ENCODE assay signal across 8 cellular contexts in genomic region chr14:74941676-74942097, GRCh38. TPM values are rescaled to one million over a fixed set of nuclear protein-coding genes. Genes with fewer than 3 reads are reported as not detected.
DNase-seq lines count a peak whose midpoint lies in the region; ATAC-seq and TF ChIP-seq lines count a peak whose summit lies in the region.

No MANE protein-coding gene starts in this region.

- TF ChIP-seq POLR2A in vagina (IDR thresholded peaks at IDR 0.05) = no peak

- no peaks in the 10 kb centered on the region for H3K9me3 ChIP-seq in vagina

- TF ChIP-seq CTCF in fibroblast of mammary gland (conservative IDR thresholded peaks at IDR 0.05; ENCODE audit: control insufficient read depth, insufficient read depth, low read depth, low read length) (no peak), vagina (IDR thresholded peaks at IDR 0.05) (no peak)

- H3K36me3 ChIP-seq in vagina = no peaks in the 10 kb centered on the region

- peak overlapping the region; percentile 77 for H3K27ac ChIP-seq in vagina

- ATAC-seq in GM19043 (IDR thresholded peaks at IDR 0.05; ENCODE audit: low read depth, unreplicated experiment) (peak; percentile 50), HG03095 (IDR thresholded peaks at IDR 0.05; ENCODE audit: unreplicated experiment) (no peak)

- intact Hi-C loops in posterior vena cava (cut with DNase I) = no loop called here
- intact Hi-C loops in vagina (cut with DNase I) = no loop called here

- peaks cover 49% of the 10 kb centered on the region for H3K4me1 ChIP-seq in vagina

- DNase-seq in M059J (ENCODE audit: low read depth) (peak; percentile 32), fibroblast of mammary gland (ENCODE audit: low read depth) (peak; percentile 52), posterior vena cava (ENCODE audit: low spot score) (peak; percentile 90), vagina (ENCODE audit: extremely low spot score in 2 of 2) (no peak), NCI-H510A (lab: John Stamatoyannopoulos, UW) (no peak)
- DNase-seq in activated CD8-positive, alpha-beta memory T cell treated with anti-CD3 and anti-CD28 coated beads, Interleukin-2, amount 50 U/mL, for 4 hours = peak; percentile 66

- H3K4me3 ChIP-seq in fibroblast of mammary gland (ENCODE audit: control insufficient read depth, low read depth, low read length) (no peak overlapping the region), vagina (no peak overlapping the region)

- H3K27me3 ChIP-seq in vagina = no peaks in the 10 kb centered on the region

RNA-seq across cellular contexts. Expression of gene PGF, which starts 13.7 kb away (rescaled TPM):
- 9.3 and 11.7 TPM in 2 replicates for total RNA-seq in M059J (2014; rRNA removed; shearing (Covaris generic))
- total RNA-seq in posterior vena cava (10 to 100 TPM in 1 of 2 donors, 1 to 10 TPM in 1; 7.7 to 11.2 TPM), vagina (8.3 TPM)

RNA-seq across cellular contexts. Expression of gene RPS6KL1, which starts 18.6 kb away (rescaled TPM):
- total RNA-seq in M059J (2014; rRNA removed; shearing (Covaris generic)) = not detected in 2 replicates
- 10 to 100 TPM in 1 of 2 donors, 1 to 10 TPM in 1; 9.6 to 17.0 TPM for total RNA-seq in posterior vena cava
- 2.0 TPM for total RNA-seq in vagina

RNA-seq across cellular contexts. Expression of gene DLST, which starts 60.0 kb away (rescaled TPM):
- total RNA-seq in M059J (2014; rRNA removed; shearing (Covaris generic)) = 28.5 and 36.1 TPM in 2 replicates
- 10 to 100 TPM; 70.4 to 85.0 TPM for total RNA-seq in posterior vena cava
- total RNA-seq in vagina = 109 TPM

Comparison
In these comparisons a context has a peak if more than half of its experiments do, and no peak if none do; other contexts are left out.
1. DNase-seq: peak in M059J (single experiment), activated CD8-positive, alpha-beta memory T cell treated with anti-CD3 and anti-CD28 coated beads, Interleukin-2, amount 50 U/mL, for 4 hours (single experiment), fibroblast of mammary gland (single experiment) and posterior vena cava (single experiment); none in vagina (0 of 2) and NCI-H510A (single experiment).